Comparison of ENCODE assay signal across 24 cellular contexts in genomic region chr6:54266400-54266923, GRCh38. TPM values are rescaled to one million over a fixed set of nuclear protein-coding genes. Genes with fewer than 3 reads are reported as not detected.
DNase-seq lines count a peak whose midpoint lies in the region; ATAC-seq and TF ChIP-seq lines count a peak whose summit lies in the region.
"Had no signal": no experiment of that assay in that cellular context is flagged by ENCODE, and none has a peak within 500 bp of the region (broad histone marks: within the 10 kb centered on the region; RNA-seq: fewer than 3 reads in every experiment).

No MANE protein-coding gene starts in this region.

- H2BK5ac ChIP-seq in mesenchymal stem cell (ENCODE audit: low read depth, low read length, poor library complexity, severe bottlenecking) = no peak overlapping the region

- no peaks in the 10 kb centered on the region for H3K27me3 ChIP-seq in mesenchymal stem cell (ENCODE audit: control insufficient read depth in 1 of 2, insufficient read depth in 1 of 2, low read length in 2 of 2)
- no peaks in the 10 kb centered on the region for H3K27me3 ChIP-seq in aorta (ENCODE audit: control insufficient read depth in 1 of 2, insufficient read depth in 2 of 2, low read length in 1 of 2)
- H3K27me3 ChIP-seq: ascending aorta, ovary, upper lobe of right lung had no signal

- H3K27ac ChIP-seq in mesenchymal stem cell (ENCODE audit: low read length, poor library complexity, severe bottlenecking) (no peak overlapping the region), aorta (ENCODE audit: low read depth in 1 of 2, low read length in 2 of 2) (no peak overlapping the region)
- H3K27ac ChIP-seq: ascending aorta, ovary, upper lobe of right lung had no signal

- H3K9ac ChIP-seq in mesenchymal stem cell (ENCODE audit: low read length) = no peak overlapping the region

- H3K9me3 ChIP-seq in mesenchymal stem cell (ENCODE audit: control insufficient read depth, low read length) (no peaks in the 10 kb centered on the region), aorta (ENCODE audit: control insufficient read depth, low read length) (no peaks in the 10 kb centered on the region)
- H3K9me3 ChIP-seq: ascending aorta, ovary, upper lobe of right lung had no signal

- H2BK15ac ChIP-seq in mesenchymal stem cell (ENCODE audit: low read depth, poor library complexity, severe bottlenecking) = no peak overlapping the region

- H2AFZ ChIP-seq in mesenchymal stem cell (ENCODE audit: low read depth, low read length) = no peak overlapping the region

- no peak for TF ChIP-seq CTCF in NB4 (IDR thresholded peaks at IDR 0.05; ENCODE audit: low read depth, low read length)
- TF ChIP-seq CTCF in choroid plexus epithelial cell (conservative IDR thresholded peaks at IDR 0.05; ENCODE audit: low read depth, low read length) = peak; percentile 19

- H3K4me1 ChIP-seq in mesenchymal stem cell (ENCODE audit: control insufficient read depth, insufficient read depth, low read depth, low read length) (peaks cover 3% of the 10 kb centered on the region), aorta (ENCODE audit: control insufficient read depth in 1 of 2, insufficient read depth in 2 of 2, low read length in 2 of 2) (no peaks in the 10 kb centered on the region)
- H3K4me1 ChIP-seq: ascending aorta, upper lobe of right lung had no signal

- ATAC-seq in aorta (ENCODE audit: low FRiP score) (no peak), GM18517 (IDR thresholded peaks at IDR 0.05; ENCODE audit: unreplicated experiment) (no peak)
- ATAC-seq: sciatic nerve, upper lobe of right lung had no signal

- H3K36me3 ChIP-seq in mesenchymal stem cell (ENCODE audit: control insufficient read depth in 1 of 2, insufficient read depth in 2 of 2, low read depth in 1 of 2, low read length in 2 of 2) (no peaks in the 10 kb centered on the region), aorta (ENCODE audit: control insufficient read depth in 1 of 2, insufficient read depth in 2 of 2, low read length in 1 of 2) (no peaks in the 10 kb centered on the region)
- H3K36me3 ChIP-seq: ascending aorta, ovary, upper lobe of right lung had no signal

- H4K8ac ChIP-seq in mesenchymal stem cell (ENCODE audit: low read length) = no peak overlapping the region

- no peak overlapping the region for H2BK120ac ChIP-seq in mesenchymal stem cell (ENCODE audit: low read depth, low read length)

- intact Hi-C loops in aorta (cut with DNase I) = no loop called here

- H3K23ac ChIP-seq in mesenchymal stem cell (ENCODE audit: low read length in 2 of 2) = no peak overlapping the region

- H2AK5ac ChIP-seq in mesenchymal stem cell (ENCODE audit: low read length, severe bottlenecking) = peak overlapping the region; percentile 82

- H3K4ac ChIP-seq in mesenchymal stem cell (ENCODE audit: low read depth in 1 of 2, low read length in 2 of 2) = no peak overlapping the region

- no peak overlapping the region for H2BK12ac ChIP-seq in mesenchymal stem cell (ENCODE audit: low read length in 2 of 2)

- DNase-seq in NCI-H82 (lab: John Stamatoyannopoulos, UW) = peak; percentile 27
- DNase-seq in NCI-H82 treated with DMSO at 0.1 percent for 48 hours (lab: John Stamatoyannopoulos, UW; ENCODE audit: unreplicated experiment) = no peak
- DNase-seq in NB4 (ENCODE audit: low read depth) = peak; percentile 3
- DNase-seq in choroid plexus epithelial cell (ENCODE audit: low read depth) = no peak
- no peak for DNase-seq in mesenchymal stem cell
- no peak for DNase-seq in SKM-1 (lab: John Stamatoyannopoulos, UW; ENCODE audit: unreplicated experiment)
- no peak for DNase-seq in aorta
- DNase-seq: activated CD4-positive, alpha-beta T cell treated with anti-CD3 and anti-CD28 coated beads for 4 hours; cerebellar nuclear complex; erythroblast; foreskin melanocyte; NCI-H1417; NCI-H2107; NCI-H510A; ovary; SHP77 treated with DMSO at 0.1 percent for 48 hours; T-helper 1 cell; upper lobe of right lung had no signal

- TF ChIP-seq POLR2A in NB4 (IDR thresholded peaks at IDR 0.05; ENCODE audit: extremely low read depth, insufficient read length) = no peak

- H4K91ac ChIP-seq in mesenchymal stem cell (ENCODE audit: low read length) = no peak overlapping the region

- no peak overlapping the region for H3K14ac ChIP-seq in mesenchymal stem cell (ENCODE audit: low read length in 2 of 2)

- H3K18ac ChIP-seq in mesenchymal stem cell (ENCODE audit: low read depth in 1 of 2, low read length in 2 of 2) = no peak overlapping the region

- no peaks in the 10 kb centered on the region for H3K79me1 ChIP-seq in mesenchymal stem cell (replicated peaks; ENCODE audit: low read length, poor library complexity, severe bottlenecking)

- no peak overlapping the region for H3K4me3 ChIP-seq in NB4 (ENCODE audit: low read depth, low read length)
- no peak overlapping the region for H3K4me3 ChIP-seq in choroid plexus epithelial cell (ENCODE audit: low read depth, low read length)
- no peak overlapping the region for H3K4me3 ChIP-seq in mesenchymal stem cell (ENCODE audit: insufficient read depth in 1 of 2, low read depth in 1 of 2, low read length in 2 of 2)
- no peak overlapping the region for H3K4me3 ChIP-seq in aorta (ENCODE audit: low read length in 2 of 2)
- H3K4me3 ChIP-seq: ascending aorta, ovary, upper lobe of right lung had no signal

- WGBS in mesenchymal stem cell = 71% methylated on average over 5 of the region's 5 CpGs
- 72% methylated on average over 5 of the region's 5 CpGs for WGBS in aorta, 2 donors

- H3K4me2 ChIP-seq in mesenchymal stem cell (ENCODE audit: low read length, poor library complexity, severe bottlenecking) = no peak overlapping the region

RNA-seq across cellular contexts. Expression of gene TINAG, which starts 41.8 kb away (rescaled TPM):
- not detected for polyA plus RNA-seq in mesenchymal stem cell (2013, experiment 1 of 2)
- not detected for polyA plus RNA-seq in mesenchymal stem cell (2013, experiment 2 of 2)
- not detected for total RNA-seq in aorta
- polyA plus RNA-seq in aorta = under 1 TPM in 1 of 2 donors, not detected in 1; 0.38 TPM
- total RNA-seq: A172; activated T-helper 1 cell treated with anti-CD3 and anti-CD28 coated beads, Interleukin-12 subunit alpha, Interleukin-12 subunit beta, Interleukin-2, Interleukin-4 antibody, amounts not matched to agents 30 ng/mL and 10 ng/mL and 1 ng/mL, durations not matched to agents 14 hours and 24 hours and 36 hours; ascending aorta; ovary; subcutaneous adipose tissue; upper lobe of right lung had no signal
- polyA plus RNA-seq: ovary had no signal

Comparison
In these comparisons a context has a peak if more than half of its experiments do, and no peak if none do; other contexts are left out.
1. DNase-seq: peak in NCI-H82 (single experiment) and NB4 (single experiment); none in NCI-H82 treated with DMSO at 0.1 percent for 48 hours (single experiment), choroid plexus epithelial cell (single experiment), mesenchymal stem cell (single experiment), SKM-1 (single experiment) and aorta (0 of 2).